Comparison of ENCODE assay signal across 8 cellular contexts in the genomic region with DNA sequence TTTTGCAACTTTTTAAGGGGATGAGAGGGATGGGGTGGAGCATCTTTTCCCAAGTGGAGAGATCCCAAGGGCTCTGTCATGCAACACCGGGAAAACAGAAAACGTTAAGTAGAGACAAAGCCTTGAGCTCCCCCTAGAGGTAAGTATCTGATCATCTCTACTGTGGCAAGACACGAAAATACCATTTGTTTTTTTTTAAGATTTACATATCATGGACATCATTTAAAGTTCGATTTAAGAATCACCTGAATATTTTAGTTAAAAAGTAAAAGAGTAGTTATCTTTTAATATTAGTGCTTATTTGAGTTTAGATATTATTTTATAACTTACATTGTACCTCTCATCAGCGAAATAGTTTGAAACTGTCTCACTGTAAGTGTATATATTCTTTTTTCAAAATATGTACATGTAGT.
DNase-seq lines count a peak whose midpoint lies in the region; ATAC-seq and TF ChIP-seq lines count a peak whose summit lies in the region.

No MANE protein-coding gene starts in this region.

- no peak overlapping the region for H3K4ac ChIP-seq in H9 (ENCODE audit: low read depth, low read length)

- intact Hi-C loops in heart left ventricle (cut with DNase I), result loop anchor here (1.0 to 5.0 kb wide), 5 partner anchors 312 to 320 kb away; no protein-coding TSS in a partner anchor

- H2BK20ac ChIP-seq in H9 (ENCODE audit: low read depth, low read length, poor library complexity, severe bottlenecking), result no peak overlapping the region

- no peak overlapping the region for H3T11ph ChIP-seq in H9 (ENCODE audit: low read length)

- no peak overlapping the region for H4K8ac ChIP-seq in H9 (replicated peaks; ENCODE audit: insufficient read length, low read depth, low read length)

- H2BK120ac ChIP-seq in H9 (ENCODE audit: low read depth, low read length, poor library complexity, severe bottlenecking), result no peak overlapping the region

- no peaks in the 10 kb centered on the region for H3K79me2 ChIP-seq in H9 (ENCODE audit: insufficient read depth, low read length)

- H3K14ac ChIP-seq in H9 (ENCODE audit: insufficient read depth, low read length), result no peak overlapping the region

- no peak overlapping the region for H3K4me2 ChIP-seq in H9 (ENCODE audit: insufficient read depth, insufficient read length, low read length)

- WGBS in H9 (ENCODE audit: extremely low coverage, insufficient read length, low lambda C conversion rate), result no CpG with 5 or more reads among the region's 5 CpGs
- 20 to 21% (median 21%) methylated on average over 5 of the region's 5 CpGs for WGBS in heart left ventricle, 4 donors

- no peak overlapping the region for H4K5ac ChIP-seq in H9 (ENCODE audit: insufficient read length, low read depth, low read length)

- ATAC-seq in heart left ventricle (peak in 3 of 4 donors; percentile 73 to 84 (median 77)), HG03139 (IDR thresholded peaks at IDR 0.05; ENCODE audit: unreplicated experiment) (no peak)

- no peaks in the 10 kb centered on the region for H3K23me2 ChIP-seq in H9 (ENCODE audit: insufficient read length, low read depth, low read length, poor library complexity, severe bottlenecking)

- TF ChIP-seq POLR2A in heart left ventricle (IDR thresholded peaks at IDR 0.05), result no peak

- H3K79me1 ChIP-seq in H9 (ENCODE audit: insufficient read depth, low read depth, low read length, poor library complexity, severe bottlenecking), result no peaks in the 10 kb centered on the region

- H3K9me3 ChIP-seq in H9 (ENCODE audit: control insufficient read depth, low read depth, low read length) (no peaks in the 10 kb centered on the region), heart left ventricle (peaks cover 0 to under 1% (median 0%) of the 10 kb centered on the region in 12 donors)

- no peak overlapping the region for H2BK15ac ChIP-seq in H9 (ENCODE audit: low read depth, low read length)

- H3K4me1 Mint-ChIP-seq in H9, result no peaks in the 10 kb centered on the region

- H2AFZ ChIP-seq in H9 (ENCODE audit: low read length), result peak overlapping the region; percentile 97

- DNase-seq in ELF-1 (ENCODE audit: low read depth, low spot score), result peak; percentile 52
- DNase-seq in H9, result peak; percentile 41
- peak; percentile 69 for DNase-seq in NCI-H1694 treated with DMSO at 0.1 percent for 48 hours (lab: John Stamatoyannopoulos, UW)
- DNase-seq in heart left ventricle, result peak in 1 of 5 donors; percentile 17
- DNase-seq in pulmonary artery endothelial cell (ENCODE audit: low read depth, low spot score), result peak; percentile 13
- DNase-seq in central memory CD4-positive, alpha-beta T cell, result no peak

- H3K4me3 ChIP-seq in WI38 (ENCODE audit: low read depth, low read length), result no peak overlapping the region
- no peak overlapping the region for H3K4me3 ChIP-seq in heart left ventricle

- no peak overlapping the region for H3K4me3 Mint-ChIP-seq in H9

- H2AK5ac ChIP-seq in H9 (ENCODE audit: insufficient read length, low read length), result no peak overlapping the region

- H3K27ac Mint-ChIP-seq in H9, result no peak overlapping the region

- H3K56ac ChIP-seq in H9 (ENCODE audit: insufficient read length, low read depth, low read length), result no peak overlapping the region

- H3K18ac ChIP-seq in H9 (ENCODE audit: insufficient read length, low read depth, low read length), result no peak overlapping the region

- no peaks in the 10 kb centered on the region for H3K36me3 ChIP-seq in heart left ventricle

- no peak overlapping the region for H4K91ac ChIP-seq in H9 (ENCODE audit: insufficient read length, low read depth, low read length)

- H3K36me3 Mint-ChIP-seq in H9 (ENCODE audit: insufficient read depth in 1 of 3, low read depth in 3 of 3), result no peaks in the 10 kb centered on the region

- no peaks in the 10 kb centered on the region for H3K27me3 Mint-ChIP-seq in H9 (ENCODE audit: low read depth)

- no peak overlapping the region for H3K9ac ChIP-seq in H9 (ENCODE audit: extremely low read depth, insufficient read length, low read length)

- H3K9me3 Mint-ChIP-seq in H9, result no peaks in the 10 kb centered on the region

- no peak overlapping the region for H3K23ac ChIP-seq in H9 (ENCODE audit: insufficient read length, low read depth, low read length)

- H2BK12ac ChIP-seq in H9 (ENCODE audit: insufficient read length, low read depth, low read length), result no peak overlapping the region

- H3K4me1 ChIP-seq in H9 (ENCODE audit: insufficient read depth, low read length), result no peaks in the 10 kb centered on the region
- peaks cover 0 to 4% (median 0%) of the 10 kb centered on the region in 12 donors for H3K4me1 ChIP-seq in heart left ventricle

- H2BK5ac ChIP-seq in H9 (ENCODE audit: insufficient read length, low read length), result no peak overlapping the region

- no peaks in the 10 kb centered on the region for H4K20me1 ChIP-seq in H9 (ENCODE audit: control insufficient read depth, insufficient read depth, insufficient read length)

- H3K27ac ChIP-seq in H9 (ENCODE audit: insufficient read length, low read depth, low read length), result no peak overlapping the region
- H3K27ac ChIP-seq in heart left ventricle, result no peak overlapping the region

- H3K27me3 ChIP-seq in H9 (ENCODE audit: insufficient read depth, low read length) (no peaks in the 10 kb centered on the region), heart left ventricle (no peaks in the 10 kb centered on the region)

- peak; percentile 88 for TF ChIP-seq CTCF in H9 (conservative IDR thresholded peaks at IDR 0.05)
- peak; percentile 41 for TF ChIP-seq CTCF in WI38 (IDR thresholded peaks at IDR 0.05; ENCODE audit: low read depth, low read length)
- TF ChIP-seq CTCF in heart left ventricle (IDR thresholded peaks at IDR 0.05), result peak; percentile 57 to 84 (median 73)
